8 cellular contexts compared by ENCODE assay signal in the genomic region with DNA sequence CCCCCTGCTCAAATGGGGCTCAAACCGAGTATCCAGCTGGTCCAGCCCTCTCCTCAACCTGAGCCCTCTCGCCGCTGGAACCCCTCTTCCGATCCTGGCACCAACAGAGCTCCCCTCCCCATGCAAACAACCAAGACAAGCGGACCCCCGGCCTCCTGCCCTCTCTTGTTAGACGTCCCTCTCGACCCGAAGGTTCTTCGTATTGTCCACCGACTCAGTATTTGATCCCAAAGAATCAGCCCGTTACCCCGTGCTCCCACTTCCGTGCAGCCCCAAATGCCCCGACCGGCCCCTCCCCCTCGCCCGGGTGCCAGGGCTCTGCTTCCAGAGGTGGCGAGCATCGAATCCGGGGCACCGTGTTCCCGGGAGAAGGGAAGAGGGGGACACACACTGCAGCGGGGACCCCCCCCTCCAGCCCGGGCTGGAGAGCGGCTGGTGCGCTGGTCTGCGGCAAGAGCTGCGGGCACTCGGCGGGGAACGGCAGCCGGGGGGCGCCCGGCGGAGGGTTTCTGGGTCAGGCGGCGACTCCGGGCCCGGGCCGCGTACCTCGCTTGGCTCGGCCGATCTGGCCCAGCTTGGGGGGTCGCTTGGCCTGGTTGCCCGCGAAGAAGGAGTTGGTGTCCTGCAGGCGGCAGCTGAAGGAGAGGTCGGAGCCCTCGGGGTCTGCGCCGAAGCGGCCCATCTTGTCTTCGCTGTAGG. TPM values are rescaled to one million over a fixed set of nuclear protein-coding genes. Genes with fewer than 3 reads are reported as not detected.
DNase-seq lines count a peak whose midpoint lies in the region; TF ChIP-seq lines count a peak whose summit lies in the region.

No MANE protein-coding gene starts in this region.

- H3K9me3 ChIP-seq in Peyer's patch (no peaks in the 10 kb centered on the region), endocrine pancreas (ENCODE audit: control insufficient read depth, low read length) (no peaks in the 10 kb centered on the region)

- DNase-seq in NCI-H2107 treated with DMSO at 0.1 percent for 48 hours (lab: John Stamatoyannopoulos, UW; ENCODE audit: unreplicated experiment) (peak; percentile 38), NCI-H2107 (lab: John Stamatoyannopoulos, UW) (no peak), Peyer's patch (no peak), retinal pigment epithelial cell (ENCODE audit: low read depth) (no peak), midbrain (lab: John Stamatoyannopoulos, UW) (no peak), AG08395 (ENCODE audit: low spot score) (no peak), EL (no peak)

- TF ChIP-seq POLR2A in Peyer's patch (IDR thresholded peaks at IDR 0.05) = no peak

- H3K9ac ChIP-seq in endocrine pancreas (ENCODE audit: control insufficient read depth, insufficient read depth, low read length) = peak overlapping the region; percentile 73

- peaks cover 0 to 30% (median 14%) of the 10 kb centered on the region in 4 donors for H3K4me1 ChIP-seq in Peyer's patch
- no peaks in the 10 kb centered on the region for H3K4me1 ChIP-seq in endocrine pancreas (ENCODE audit: control insufficient read depth, insufficient read depth, low read length)

- no peak overlapping the region for H3K27ac ChIP-seq in Peyer's patch

- TF ChIP-seq CTCF in Peyer's patch (IDR thresholded peaks at IDR 0.05) (no peak), retinal pigment epithelial cell (conservative IDR thresholded peaks at IDR 0.05; ENCODE audit: low read depth, low read length) (no peak)

- H3K27me3 ChIP-seq in Peyer's patch (peaks cover 3 to 36% of the 10 kb centered on the region in 2 donors), endocrine pancreas (ENCODE audit: control insufficient read depth, insufficient read depth, low read length) (no peaks in the 10 kb centered on the region)

- H3K36me3 ChIP-seq in Peyer's patch (no peaks in the 10 kb centered on the region), endocrine pancreas (ENCODE audit: control insufficient read depth, insufficient read depth, low read length) (no peaks in the 10 kb centered on the region)

- peak overlapping the region; percentile 30 to 59 (median 56) for H3K4me3 ChIP-seq in Peyer's patch
- H3K4me3 ChIP-seq in endocrine pancreas (ENCODE audit: control insufficient read depth, insufficient read depth, low read length) = peak overlapping the region; percentile 19
- peak overlapping the region; percentile 39 for H3K4me3 ChIP-seq in retinal pigment epithelial cell (ENCODE audit: low read length)

RNA-seq across cellular contexts. Expression of gene CAMK2N2, which starts 0.6 kb away (rescaled TPM):
- total RNA-seq in Peyer's patch = not detected

RNA-seq across cellular contexts. Expression of gene EEF1AKMT4, which starts 11.2 kb away (rescaled TPM):
- 1 to 10 TPM; 1.7 to 9.8 (median 5.7) TPM for total RNA-seq in Peyer's patch

RNA-seq across cellular contexts. Expression of gene ALG3, which starts 12.0 kb away (rescaled TPM):
- total RNA-seq in Peyer's patch = 10 to 100 TPM; 19.0 to 63.6 (median 56.8) TPM

RNA-seq across cellular contexts. Expression of gene ECE2, which starts 15.1 kb away (rescaled TPM):
- not detected for total RNA-seq in Peyer's patch

RNA-seq across cellular contexts. Expression of gene VWA5B2, which starts 31.3 kb away (rescaled TPM):
- 1 to 10 TPM in 3 of 4 donors, under 1 TPM in 1; 0.83 to 9.1 (median 6.9) TPM for total RNA-seq in Peyer's patch
